In the genomic region with DNA sequence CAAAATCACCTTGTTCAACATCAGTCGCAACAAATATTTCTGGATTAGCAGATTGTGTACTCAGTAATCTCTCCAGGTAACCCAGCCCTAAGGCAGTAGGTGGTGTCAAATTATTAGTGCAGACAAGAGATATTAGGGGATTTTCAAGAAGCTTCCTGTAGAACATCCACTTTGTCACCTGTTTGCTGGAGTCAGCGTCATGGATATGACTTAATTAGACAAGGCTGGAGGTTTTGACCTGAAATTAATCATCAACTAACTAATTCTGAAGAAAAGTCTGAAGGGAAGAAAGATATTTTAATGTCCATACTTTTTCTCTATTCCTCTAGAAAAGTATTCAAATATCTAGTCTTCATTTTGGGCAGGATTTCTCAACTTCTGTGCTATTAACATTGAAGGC, we compare ENCODE assay signal across 24 cellular contexts.
DNase-seq lines count a peak whose midpoint lies in the region; ATAC-seq, FAIRE-seq and TF ChIP-seq lines count a peak whose summit lies in the region.
"Had no signal": no experiment of that assay in that cellular context is flagged by ENCODE, and none has a peak within 500 bp of the region (broad histone marks: within the 10 kb centered on the region; RNA-seq: fewer than 3 reads in every experiment).

No MANE protein-coding gene starts in this region.

- no peak for TF ChIP-seq POLR2A in GM12878 (IDR thresholded peaks at IDR 0.05; ENCODE audit: low read depth, low read length)

- SMC1A ChIA-PET in GM12878 (lab: Charles Lee; ENCODE audit: uncharacterized antibody, unreplicated experiment) = interaction anchor here (1.4 to 5.5 kb wide), 5 partner anchors 9 to 186 kb away, joined by 3 to 38 read pairs (median 5); no protein-coding TSS in a partner anchor

- TF ChIP-seq CTCF in OCI-LY3 (IDR thresholded peaks at IDR 0.05; ENCODE audit: low read depth, low read length) (no peak), GM12878 (IDR thresholded peaks at IDR 0.05 in 2 of 3, conservative IDR thresholded peaks at IDR 0.05 in 1 of 3; ENCODE audit: control insufficient read depth in 2 of 3, extremely low read depth in 1 of 3, insufficient read depth in 1 of 3, low read depth in 3 of 3, low read length in 3 of 3) (no peak), smooth muscle cell (IDR thresholded peaks at IDR 0.05; ENCODE audit: borderline replicate concordance, insufficient read depth, poor library complexity, severe bottlenecking) (no peak), Caco-2 (IDR thresholded peaks at IDR 0.05; ENCODE audit: insufficient read depth in 1 of 2, low read depth in 1 of 2, low read length in 1 of 2, severe bottlenecking in 1 of 2, unreplicated experiment in 1 of 2) (no peak)

- H3K4me3 Mint-ChIP-seq in Caco-2 (ENCODE audit: unreplicated experiment) = no peak overlapping the region
- H3K4me3 Mint-ChIP-seq: CD14-positive monocyte; CD4-positive, alpha-beta memory T cell; CD4-positive, CD25-positive, alpha-beta regulatory T cell; CD8-positive, alpha-beta memory T cell had no signal

- in situ Hi-C loops in GM12878 (cut with MboI) = no loop called here

- ATAC-seq in GM12878 (0 out of 3 replicates have a peak, but pooled peaks have one; percentile 36), sciatic nerve (no peak), SK-N-SH treated with all-trans-retinoic acid at 6 μM for 48 hours (no peak), HG03095 (IDR thresholded peaks at IDR 0.05; ENCODE audit: unreplicated experiment) (no peak)

- no peaks in the 10 kb centered on the region for H3K79me2 ChIP-seq in OCI-LY3 (ENCODE audit: low read length)
- no peaks in the 10 kb centered on the region for H3K79me2 ChIP-seq in GM12878 (ENCODE audit: control insufficient read depth, insufficient read depth, low read length)
- H3K79me2 ChIP-seq in smooth muscle cell (ENCODE audit: low read depth) = no peaks in the 10 kb centered on the region

- H3K4me1 ChIP-seq in OCI-LY3 (ENCODE audit: low read length) = peaks cover 40% of the 10 kb centered on the region
- H3K4me1 ChIP-seq in GM12878 (ENCODE audit: control insufficient read depth, insufficient read depth, low read length) = peaks cover 4% of the 10 kb centered on the region; the same call in 1 of the 2 replicates
- H3K4me1 ChIP-seq in smooth muscle cell (ENCODE audit: low read depth) = no peaks in the 10 kb centered on the region
- H3K4me1 ChIP-seq in Caco-2 = no peaks in the 10 kb centered on the region
- H3K4me1 ChIP-seq: BE2C, BLaER1 had no signal

- intact Hi-C loops in GM12878 (cut with micrococcal nuclease; ENCODE audit: unreplicated experiment) = no loop called here
- intact Hi-C loops in sciatic nerve (cut with DNase I) = no loop called here
- intact Hi-C loops in Caco-2 (cut with micrococcal nuclease; ENCODE audit: unreplicated experiment) = no loop called here

- no peaks in the 10 kb centered on the region for H3K4me1 Mint-ChIP-seq in Caco-2 (ENCODE audit: low read depth, unreplicated experiment)
- H3K4me1 Mint-ChIP-seq: CD14-positive monocyte; CD4-positive, alpha-beta memory T cell; CD4-positive, CD25-positive, alpha-beta regulatory T cell; CD8-positive, alpha-beta memory T cell had no signal

- H3K9me3 Mint-ChIP-seq in Caco-2 (ENCODE audit: unreplicated experiment) = no peaks in the 10 kb centered on the region
- H3K9me3 Mint-ChIP-seq: CD4-positive, alpha-beta memory T cell; CD4-positive, CD25-positive, alpha-beta regulatory T cell; CD8-positive, alpha-beta memory T cell had no signal

- H3K9me3 ChIP-seq in OCI-LY3 (ENCODE audit: insufficient read depth, low read length) (no peaks in the 10 kb centered on the region), GM12878 (replicated peaks; ENCODE audit: control insufficient read depth, insufficient read depth, low read length) (no peaks in the 10 kb centered on the region), smooth muscle cell (replicated peaks; ENCODE audit: low read depth) (no peaks in the 10 kb centered on the region), Caco-2 (no peaks in the 10 kb centered on the region)
- H3K9me3 ChIP-seq: BE2C, BLaER1 had no signal

- no peak overlapping the region for H3K27ac ChIP-seq in OCI-LY3 (ENCODE audit: low read length)
- H3K27ac ChIP-seq in GM12878 (ENCODE audit: control insufficient read depth, insufficient read depth) = no peak overlapping the region
- H3K27ac ChIP-seq in smooth muscle cell (ENCODE audit: low read depth) = peak overlapping the region; percentile 36
- H3K27ac ChIP-seq: BLaER1 had no signal

- peaks cover 2% of the 10 kb centered on the region for H3K27me3 Mint-ChIP-seq in Caco-2 (ENCODE audit: insufficient read depth, unreplicated experiment)

- FAIRE-seq in GM12878 (lab: Jason Lieb, UNC) = no peak
- FAIRE-seq: A204.1, D721Med, G401.6, GM12892, GM18507 had no signal

- WGBS in GM12878 (ENCODE audit: insufficient coverage, insufficient replicate concordance, low lambda C conversion rate, missing lambda C conversion rate) = 91% methylated on average over 2 of the region's 2 CpGs
- 89% methylated on average over 2 of the region's 2 CpGs for WGBS in smooth muscle cell (ENCODE audit: low lambda C conversion rate)

- DNase-seq in GM12878 (ENCODE audit: low read depth, low spot score) (no peak), kidney tubule cell (ENCODE audit: low spot score) (peak; percentile 59), smooth muscle cell (lab: John Stamatoyannopoulos, UW; ENCODE audit: unreplicated experiment) (no peak), sciatic nerve (ENCODE audit: low spot score) (no peak), Caco-2 (no peak)
- DNase-seq: 8988T; ACHN; BE2C; C1 segment of cervical spinal cord; CD4-positive, alpha-beta memory T cell; CD4-positive, CD25-positive, alpha-beta regulatory T cell; CD8-positive, alpha-beta memory T cell; DMS79 treated with DMSO at 0.1 percent for 48 hours; GF-D8 had no signal

- H4K20me1 ChIP-seq in OCI-LY3 (ENCODE audit: insufficient read depth, low read length) (no peaks in the 10 kb centered on the region), GM12878 (ENCODE audit: control insufficient read depth, insufficient read depth) (no peaks in the 10 kb centered on the region), smooth muscle cell (ENCODE audit: low read depth) (no peaks in the 10 kb centered on the region)
- H4K20me1 ChIP-seq: BLaER1 had no signal

- RAD21 ChIA-PET in GM12878 (lab: Charles Lee; ENCODE audit: unreplicated experiment) = interaction anchor here (0.9 to 2.0 kb wide), 4 partner anchors 10 to 76 kb away, joined by 3 to 5 read pairs (median 3); no protein-coding TSS in a partner anchor

- H3K27me3 ChIP-seq in OCI-LY3 (ENCODE audit: low read depth, low read length) (no peaks in the 10 kb centered on the region), GM12878 (replicated peaks in 1 of 2; ENCODE audit: control insufficient read depth in 2 of 2, insufficient read depth in 2 of 2, low read length in 1 of 2) (no peaks in the 10 kb centered on the region), smooth muscle cell (ENCODE audit: low read depth) (no peaks in the 10 kb centered on the region), Caco-2 (replicated peaks; ENCODE audit: control insufficient read depth, insufficient read depth, low read length) (0 out of 2 replicates have a peak, but pooled peaks cover 1% of the 10 kb centered on the region)
- H3K27me3 ChIP-seq: BE2C, BLaER1 had no signal

- POLR2A ChIA-PET in GM12878 (lab: Charles Lee) = interaction anchor here (0.6 to 2.6 kb wide), 2 partner anchors 9 to 12 kb away, joined by 3 to 10 read pairs; no protein-coding TSS in a partner anchor
- POLR2A ChIA-PET in Caco-2 (lab: Charles Lee) = no interaction called here

- CTCF ChIA-PET in GM12878 (lab: Yijun Ruan, JAX) (interaction anchor here (0.8 to 2.8 kb wide), 2 partner anchors 12 to 158 kb away, joined by 3 to 8 read pairs; no protein-coding TSS in a partner anchor), Caco-2 (lab: Charles Lee) (no interaction called here)

- H3K9ac ChIP-seq in OCI-LY3 (ENCODE audit: low read length) (no peak overlapping the region), GM12878 (ENCODE audit: control insufficient read depth, insufficient read depth, low read length) (no peak overlapping the region), smooth muscle cell (ENCODE audit: low read depth) (no peak overlapping the region)
- H3K9ac ChIP-seq: BLaER1 had no signal

- no peak for TF ChIP-seq RAD21 in GM12878 (IDR thresholded peaks at IDR 0.05; ENCODE audit: insufficient read depth, low read depth, low read length)

- no peak overlapping the region for H3K27ac Mint-ChIP-seq in Caco-2 (ENCODE audit: unreplicated experiment)
- H3K27ac Mint-ChIP-seq: CD4-positive, alpha-beta memory T cell; CD4-positive, CD25-positive, alpha-beta regulatory T cell; CD8-positive, alpha-beta memory T cell had no signal

- no TSS peak for BruUV-seq in GM12878 (replicated peaks; lab: Mats Ljungman, UMichigan)
- BruUV-seq in Caco-2 (replicated peaks; lab: Mats Ljungman, UMichigan) = no TSS peak

- H3K36me3 ChIP-seq in OCI-LY3 (replicated peaks; ENCODE audit: low read depth, low read length) (no peaks in the 10 kb centered on the region), GM12878 (ENCODE audit: control insufficient read depth in 2 of 2, insufficient read depth in 2 of 2, low read length in 1 of 2) (no peaks in the 10 kb centered on the region), smooth muscle cell (ENCODE audit: low read depth) (no peaks in the 10 kb centered on the region), Caco-2 (ENCODE audit: control insufficient read depth, insufficient read depth, low read length) (no peaks in the 10 kb centered on the region)
- H3K36me3 ChIP-seq: BE2C, BLaER1 had no signal

- H3F3A ChIP-seq in smooth muscle cell (ENCODE audit: low read depth) = peaks cover 4% of the 10 kb centered on the region

- peaks cover 4% of the 10 kb centered on the region for H3K36me3 Mint-ChIP-seq in Caco-2 (ENCODE audit: insufficient read depth, unreplicated experiment)
- H3K36me3 Mint-ChIP-seq: CD14-positive monocyte; CD4-positive, alpha-beta memory T cell; CD4-positive, CD25-positive, alpha-beta regulatory T cell; CD8-positive, alpha-beta memory T cell had no signal

- H3K4me2 ChIP-seq in OCI-LY3 (ENCODE audit: low read length) (peak overlapping the region; percentile 24; the same call in 1 of the 2 replicates), GM12878 (ENCODE audit: control insufficient read depth, insufficient read depth) (no peak overlapping the region), smooth muscle cell (peak overlapping the region; percentile 22)
- H3K4me2 ChIP-seq: BLaER1 had no signal

- H3K4me3 ChIP-seq in OCI-LY3 (ENCODE audit: low read length) = no peak overlapping the region
- no peak overlapping the region for H3K4me3 ChIP-seq in GM12878
- H3K4me3 ChIP-seq in smooth muscle cell = no peak overlapping the region
- no peak overlapping the region for H3K4me3 ChIP-seq in Caco-2 (ENCODE audit: low read depth, low read length)
- H3K4me3 ChIP-seq: BLaER1 had no signal

- no peak for TF ChIP-seq EP300 in GM12878 (IDR thresholded peaks at IDR 0.05; ENCODE audit: borderline replicate concordance in 1 of 2, control insufficient read depth in 1 of 2, low read depth in 2 of 2, low read length in 2 of 2)

- H2AFZ ChIP-seq in OCI-LY3 (ENCODE audit: low read depth, low read length) (no peak overlapping the region), GM12878 (ENCODE audit: control insufficient read depth, low read depth, low read length) (no peak overlapping the region), smooth muscle cell (ENCODE audit: low read depth) (no peak overlapping the region)

TF ChIP-seq in GM12878, 131 proteins besides CTCF, POLR2A, EP300 and RAD21 (continues in another document):
- TF ChIP-seq TCF12 (IDR thresholded peaks at IDR 0.05; ENCODE audit: low read depth, low read length) = no peak
